10 cellular contexts compared by ENCODE assay signal in the genomic region with DNA sequence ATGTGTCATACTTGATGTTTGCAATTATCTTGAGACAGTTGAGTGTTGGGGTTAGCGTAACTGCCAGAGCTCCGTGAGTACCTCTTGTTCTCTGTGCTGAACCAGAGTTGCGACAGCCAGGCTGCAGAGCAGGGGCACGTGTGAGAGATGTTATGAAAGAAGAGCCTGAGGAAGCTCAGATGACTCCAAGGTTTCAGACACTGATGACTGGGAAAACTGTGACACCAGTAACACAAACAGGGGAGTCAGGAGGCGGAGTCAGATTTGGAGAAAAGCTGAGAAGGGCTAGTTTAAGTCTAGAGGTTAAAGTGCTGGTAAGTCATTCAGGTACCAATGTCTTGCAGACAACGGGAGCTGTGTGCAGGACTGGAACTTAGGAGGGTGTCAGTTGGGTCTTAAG. TPM values are rescaled to one million over a fixed set of nuclear protein-coding genes. Genes with fewer than 3 reads are reported as not detected.
DNase-seq lines count a peak whose midpoint lies in the region; ATAC-seq and TF ChIP-seq lines count a peak whose summit lies in the region.
"Had no signal": no experiment of that assay in that cellular context is flagged by ENCODE, and none has a peak within 500 bp of the region (broad histone marks: within the 10 kb centered on the region; RNA-seq: fewer than 3 reads in every experiment).

No MANE protein-coding gene starts in this region.

- H3K4me1 ChIP-seq in neutrophil (ENCODE audit: control insufficient read depth in 1 of 2, insufficient read depth in 1 of 2, low read depth in 1 of 2, low read length in 1 of 2) (peaks cover 27% of the 10 kb centered on the region in 2 experiments), vagina (peaks cover 5% of the 10 kb centered on the region)

- H3K27me3 ChIP-seq in neutrophil (no peaks in the 10 kb centered on the region), vagina (no peaks in the 10 kb centered on the region)

- no peak for TF ChIP-seq POLR2A in vagina (IDR thresholded peaks at IDR 0.05)

- H3K4me3 ChIP-seq in fibroblast of pulmonary artery (replicated peaks; ENCODE audit: low read depth, low read length) (no peak overlapping the region), neutrophil (ENCODE audit: low read depth in 1 of 2, low read length in 1 of 2) (peak overlapping the region; percentile 13 to 19), vagina (no peak overlapping the region)

- no peak for ATAC-seq in GM21786 (IDR thresholded peaks at IDR 0.05; ENCODE audit: unreplicated experiment)
- no peak for ATAC-seq in HG03460 (IDR thresholded peaks at IDR 0.05; ENCODE audit: unreplicated experiment)
- no peak for ATAC-seq in GM18870 (IDR thresholded peaks at IDR 0.05; ENCODE audit: unreplicated experiment)
- ATAC-seq: activated CD4-positive, CD25-positive, alpha-beta regulatory T cell treated with anti-CD3 and anti-CD28 coated beads, Interleukin-2, amount 50 U/mL, for 24 hours had no signal

- H3K27ac ChIP-seq in neutrophil (peak overlapping the region; percentile 68), vagina (no peak overlapping the region)

- DNase-seq in AG09319 (ENCODE audit: extremely low read depth, low read depth) (peak; percentile 31), NOMO-1 treated with dmso at 0.1 percent for 144 hours (lab: John Stamatoyannopoulos, UW; ENCODE audit: unreplicated experiment) (peak; percentile 95), fibroblast of pulmonary artery (ENCODE audit: low read depth) (peak; percentile 44), vagina (ENCODE audit: extremely low spot score in 2 of 2) (no peak)
- DNase-seq: Karpas-422 had no signal

- H3K9me3 ChIP-seq in neutrophil (no peaks in the 10 kb centered on the region), vagina (no peaks in the 10 kb centered on the region)

- H3K36me3 ChIP-seq in neutrophil (no peaks in the 10 kb centered on the region), vagina (no peaks in the 10 kb centered on the region)

- no peak for TF ChIP-seq CTCF in AG09319 (IDR thresholded peaks at IDR 0.05; ENCODE audit: low read depth, low read length)
- no peak for TF ChIP-seq CTCF in fibroblast of pulmonary artery (IDR thresholded peaks at IDR 0.05; ENCODE audit: low read length, missing control alignments)
- TF ChIP-seq CTCF in neutrophil (IDR thresholded peaks at IDR 0.05) = no peak
- no peak for TF ChIP-seq CTCF in vagina (IDR thresholded peaks at IDR 0.05)

- intact Hi-C loops in vagina (cut with DNase I) = no loop called here

RNA-seq across cellular contexts. Expression of gene BLM, which starts 45.0 kb away (rescaled TPM):
- total RNA-seq in vagina = 1.7 TPM

Comparison
In these comparisons a context has a peak if more than half of its experiments do, and no peak if none do; other contexts are left out.
1. DNase-seq: peak in AG09319 (single experiment), NOMO-1 treated with dmso at 0.1 percent for 144 hours (single experiment) and fibroblast of pulmonary artery (single experiment); none in vagina (0 of 2).
2. H3K4me3 ChIP-seq: peak in neutrophil (2 of 2); none in fibroblast of pulmonary artery (single experiment) and vagina (0 of 2).